1 cellular context compared by ENCODE assay signal in genomic region chr17:50967795-50968194, GRCh38.
TF ChIP-seq lines count a peak whose summit lies in the region.

No MANE protein-coding gene starts in this region.

TF ChIP-seq in IMR-90, 13 proteins besides CTCF, POLR2A, EP300 and RAD21 (continued from another document):
- no peak for TF ChIP-seq MAFK (IDR thresholded peaks at IDR 0.05; ENCODE audit: low read depth, low read length)
- no peak for TF ChIP-seq RFX5 (IDR thresholded peaks at IDR 0.05; ENCODE audit: low read depth, low read length)
